ENCODE assay signal across 8 cellular contexts in genomic region chr14:34098045-34098984, GRCh38.
DNase-seq lines count a peak whose midpoint lies in the region; ATAC-seq, FAIRE-seq and TF ChIP-seq lines count a peak whose summit lies in the region.

No MANE protein-coding gene starts in this region.

- no peak overlapping the region for H3K4me2 ChIP-seq in OCI-LY3 (ENCODE audit: low read length)

- no peak overlapping the region for H2AFZ ChIP-seq in OCI-LY3 (ENCODE audit: low read depth, low read length)

- H3K4me3 ChIP-seq in AG09309 (ENCODE audit: control insufficient read depth, low read depth, low read length) (no peak overlapping the region), OCI-LY3 (ENCODE audit: low read length) (no peak overlapping the region), kidney epithelial cell (ENCODE audit: low read depth, low read length) (no peak overlapping the region), thoracic aorta (no peak overlapping the region)

- DNase-seq in AG09309 (ENCODE audit: low read depth) (no peak), GM12892 (ENCODE audit: insufficient read length) (no peak), caudate nucleus (lab: John Stamatoyannopoulos, UW) (peak in 41 of 61 donors; percentile 2 to 64 (median 20)), kidney epithelial cell (ENCODE audit: low read depth) (no peak), thoracic aorta (ENCODE audit: low spot score) (no peak), AML-193 (lab: John Stamatoyannopoulos, UW) (no peak)

- H3K4me1 ChIP-seq in OCI-LY3 (ENCODE audit: low read length) (no peaks in the 10 kb centered on the region), thoracic aorta (ENCODE audit: control insufficient read depth in 1 of 2, low read depth in 2 of 2) (no peaks in the 10 kb centered on the region)

- H3K27ac ChIP-seq in OCI-LY3 (ENCODE audit: low read length) (no peak overlapping the region), caudate nucleus (ENCODE audit: low read depth, low read length) (no peak overlapping the region), thoracic aorta (no peak overlapping the region)

- no peak for TF ChIP-seq POLR2A in GM12892 (IDR thresholded peaks at IDR 0.05; ENCODE audit: low read depth, low read length)

- ATAC-seq in thoracic aorta (ENCODE audit: insufficient number of reproducible peaks, low FRiP score, low read depth) (peak; percentile 17), GM19467 (IDR thresholded peaks at IDR 0.05; ENCODE audit: unreplicated experiment) (no peak)

- TF ChIP-seq CTCF in AG09309 (IDR thresholded peaks at IDR 0.05; ENCODE audit: control insufficient read depth, insufficient read depth, low read depth, low read length, missing control alignments) = peak; percentile 72
- TF ChIP-seq CTCF in OCI-LY3 (IDR thresholded peaks at IDR 0.05; ENCODE audit: low read depth, low read length) = peak; percentile 77
- peak; percentile 66 for TF ChIP-seq CTCF in kidney epithelial cell (IDR thresholded peaks at IDR 0.05; ENCODE audit: insufficient read depth, low read length, poor library complexity, severe bottlenecking)
- TF ChIP-seq CTCF in thoracic aorta (IDR thresholded peaks at IDR 0.05) = peak; percentile 75

- H3K36me3 ChIP-seq in OCI-LY3 (replicated peaks; ENCODE audit: low read depth, low read length) = no peaks in the 10 kb centered on the region
- no peaks in the 10 kb centered on the region for H3K36me3 ChIP-seq in kidney epithelial cell (ENCODE audit: control insufficient read depth, insufficient read depth, low read length)
- no peaks in the 10 kb centered on the region for H3K36me3 ChIP-seq in thoracic aorta

- peak; percentile 87 for FAIRE-seq in GM12892 (lab: Jason Lieb, UNC)

- H3K27me3 ChIP-seq in OCI-LY3 (ENCODE audit: low read depth, low read length) (no peaks in the 10 kb centered on the region), kidney epithelial cell (ENCODE audit: control insufficient read depth, insufficient read depth, low read length) (no peaks in the 10 kb centered on the region), thoracic aorta (replicated peaks; ENCODE audit: insufficient read depth) (no peaks in the 10 kb centered on the region)

- H4K20me1 ChIP-seq in OCI-LY3 (ENCODE audit: insufficient read depth, low read length) = no peaks in the 10 kb centered on the region

- H3K79me2 ChIP-seq in OCI-LY3 (ENCODE audit: low read length) = no peaks in the 10 kb centered on the region

- no peaks in the 10 kb centered on the region for H3K9me3 ChIP-seq in OCI-LY3 (ENCODE audit: insufficient read depth, low read length)
- no peaks in the 10 kb centered on the region for H3K9me3 ChIP-seq in thoracic aorta

- H3K9ac ChIP-seq in OCI-LY3 (ENCODE audit: low read length) = no peak overlapping the region

Comparison
In these comparisons a context has a peak if more than half of its experiments do, and no peak if none do; other contexts are left out.
1. DNase-seq: peak in caudate nucleus (41 of 61); none in AG09309 (single experiment), GM12892 (single experiment), kidney epithelial cell (single experiment), thoracic aorta (single experiment) and AML-193 (0 of 2).
2. Peak in every context shown above with its lines, with median percentiles within 50 percentile points of each other: CTCF ChIP-seq.